In the genomic region with DNA sequence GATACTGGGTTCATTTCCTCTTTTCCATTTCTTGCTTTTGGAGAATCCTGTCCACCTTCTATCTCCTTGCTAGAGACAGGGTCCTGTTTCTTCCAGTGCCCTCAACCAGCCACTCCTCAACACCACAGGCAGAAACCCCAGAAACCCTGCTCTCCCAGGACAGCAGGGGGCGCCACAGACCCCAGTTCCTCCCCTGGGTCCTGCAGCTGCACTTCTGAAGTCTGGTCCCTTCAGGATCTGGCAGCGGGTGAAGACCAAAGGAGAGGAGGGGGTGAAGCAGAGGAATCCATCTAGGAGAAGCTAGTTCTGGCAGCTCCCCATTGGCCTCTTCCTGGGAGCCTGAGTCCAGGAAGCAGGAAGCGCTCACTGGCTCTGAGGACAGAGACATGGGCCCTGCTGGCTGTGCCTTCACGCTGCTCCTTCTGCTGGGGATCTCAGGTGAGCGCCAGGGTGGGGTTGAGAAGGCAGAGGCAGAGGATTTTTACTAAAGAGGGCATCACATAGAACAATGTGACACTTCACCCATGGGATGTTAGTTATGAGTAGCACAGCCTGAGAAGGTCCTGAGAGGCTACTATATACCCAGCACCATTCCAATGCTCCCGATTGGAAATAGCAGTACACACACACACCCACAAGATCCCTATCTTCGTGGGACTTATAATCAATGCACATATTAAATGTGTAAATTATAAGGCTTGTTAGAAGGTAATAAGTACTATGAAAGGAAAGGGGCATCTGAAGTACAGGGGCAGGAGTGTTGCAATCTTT, we compare ENCODE assay signal across 8 cellular contexts. TPM values are rescaled to one million over a fixed set of nuclear protein-coding genes. Genes with fewer than 3 reads are reported as not detected.
DNase-seq lines count a peak whose midpoint lies in the region; ATAC-seq and TF ChIP-seq lines count a peak whose summit lies in the region.

A gene with protein sequence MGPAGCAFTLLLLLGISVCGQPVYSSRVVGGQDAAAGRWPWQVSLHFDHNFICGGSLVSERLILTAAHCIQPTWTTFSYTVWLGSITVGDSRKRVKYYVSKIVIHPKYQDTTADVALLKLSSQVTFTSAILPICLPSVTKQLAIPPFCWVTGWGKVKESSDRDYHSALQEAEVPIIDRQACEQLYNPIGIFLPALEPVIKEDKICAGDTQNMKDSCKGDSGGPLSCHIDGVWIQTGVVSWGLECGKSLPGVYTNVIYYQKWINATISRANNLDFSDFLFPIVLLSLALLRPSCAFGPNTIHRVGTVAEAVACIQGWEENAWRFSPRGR (plus strand): TSS at position 375 of the 771 bp plus-strand sequence. CDS start 12 bp downstream, at position 387.

- H3K4me3 Mint-ChIP-seq in activated naive CD8-positive, alpha-beta T cell treated with anti-CD3 and anti-CD28 coated beads, Interleukin-2, amount 10 ng/mL, durations not matched to agents 7 days and 5 days: no peak within 1 kb of the TSS

- peaks cover 16% of the 10 kb centered on the region for H3K27me3 Mint-ChIP-seq in activated naive CD8-positive, alpha-beta T cell treated with anti-CD3 and anti-CD28 coated beads, Interleukin-2, amount 10 ng/mL, durations not matched to agents 7 days and 5 days

- H3K36me3 Mint-ChIP-seq in activated naive CD8-positive, alpha-beta T cell treated with anti-CD3 and anti-CD28 coated beads, Interleukin-2, amount 10 ng/mL, durations not matched to agents 7 days and 5 days: no peaks in the 10 kb centered on the region

- POLR2A ChIA-PET in PC-3 (lab: Charles Lee; ENCODE audit: unreplicated experiment): no interaction called here
- POLR2A ChIA-PET in activated naive CD8-positive, alpha-beta T cell treated with anti-CD3 and anti-CD28 coated beads, Interleukin-2, amount 10 ng/mL, durations not matched to agents 7 days and 5 days (lab: Charles Lee): no interaction called here

- H3K36me3 ChIP-seq in PC-3 (ENCODE audit: low read depth, low read length) (no peaks in the 10 kb centered on the region), left ventricle myocardium inferior (no peaks in the 10 kb centered on the region)

- intact Hi-C loops in PC-3 (cut with micrococcal nuclease): no loop called here
- intact Hi-C loops in left ventricle myocardium inferior (cut with micrococcal nuclease): loop anchor here (10.0 kb wide), 1 partner anchor 88 kb away; no protein-coding TSS in a partner anchor
- intact Hi-C loops in sciatic nerve (cut with DNase I): no loop called here

- BruUV-seq in PC-3 (replicated peaks; lab: Mats Ljungman, UMichigan): no TSS peak

- DNase-seq in DMS53 (lab: John Stamatoyannopoulos, UW): peak; percentile 55
- DNase-seq in DMS53 treated with DMSO at 0.1 percent for 48 hours (lab: John Stamatoyannopoulos, UW; ENCODE audit: unreplicated experiment): no peak
- peak; percentile 61 for DNase-seq in PC-3
- DNase-seq in activated naive CD8-positive, alpha-beta T cell treated with anti-CD3 and anti-CD28 coated beads, Interleukin-2, amount 10 ng/mL, durations not matched to agents 7 days and 5 days: peak; percentile 65
- peak; percentile 63 for DNase-seq in left ventricle myocardium inferior
- DNase-seq in sciatic nerve (ENCODE audit: low spot score): peak; percentile 70

- no peaks in the 10 kb centered on the region for H4K20me1 ChIP-seq in PC-3 (ENCODE audit: low read length)

- no peaks in the 10 kb centered on the region for H3K9me2 ChIP-seq in PC-3 (replicated peaks; ENCODE audit: low read length)

- no peak within 1 kb of the TSS for H3K27ac ChIP-seq in PC-3 (ENCODE audit: low read length)
- H3K27ac ChIP-seq in left ventricle myocardium inferior (replicated peaks): no peak within 1 kb of the TSS

- no peaks in the 10 kb centered on the region for H3K4me1 ChIP-seq in PC-3 (ENCODE audit: insufficient read depth, low read length)
- H3K4me1 ChIP-seq in left ventricle myocardium inferior: peaks cover 68% of the 10 kb centered on the region

- peaks cover 3% of the 10 kb centered on the region for H3K4me1 Mint-ChIP-seq in activated naive CD8-positive, alpha-beta T cell treated with anti-CD3 and anti-CD28 coated beads, Interleukin-2, amount 10 ng/mL, durations not matched to agents 7 days and 5 days

- H3K4me3 ChIP-seq in PC-3 (ENCODE audit: low read length) (no peak within 1 kb of the TSS), left ventricle myocardium inferior (no peak within 1 kb of the TSS)

- H3K9me3 Mint-ChIP-seq in activated naive CD8-positive, alpha-beta T cell treated with anti-CD3 and anti-CD28 coated beads, Interleukin-2, amount 10 ng/mL, durations not matched to agents 7 days and 5 days: no peaks in the 10 kb centered on the region

- H3K27me3 ChIP-seq in PC-3 (ENCODE audit: low read length) (no peaks in the 10 kb centered on the region), left ventricle myocardium inferior (ENCODE audit: low read depth) (no peaks in the 10 kb centered on the region)

- H3K9ac ChIP-seq in PC-3 (ENCODE audit: low read length): no peak within 1 kb of the TSS

- H3K79me2 ChIP-seq in PC-3 (ENCODE audit: low read length): peaks cover 61% of the 10 kb centered on the region

- H3F3A ChIP-seq in PC-3 (ENCODE audit: low read length, unreplicated experiment): no peaks in the 10 kb centered on the region

- H2AFZ ChIP-seq in PC-3 (ENCODE audit: low read length): no peak within 1 kb of the TSS

- CTCF ChIA-PET in PC-3 (lab: Charles Lee): interaction anchor here (0.5 to 0.6 kb wide), 2 partner anchors 84 to 327 kb away, joined by 4 read pairs; no protein-coding TSS in a partner anchor

- H3K4me2 ChIP-seq in PC-3 (ENCODE audit: low read length): no peak within 1 kb of the TSS

- TF ChIP-seq CTCF in PC-3 (conservative IDR thresholded peaks at IDR 0.05; ENCODE audit: low read depth, low read length) (peak; percentile 86), left ventricle myocardium inferior (IDR thresholded peaks at IDR 0.05; ENCODE audit: borderline replicate concordance) (peak; percentile 81)

- no peak within 1 kb of the TSS for H3K27ac Mint-ChIP-seq in activated naive CD8-positive, alpha-beta T cell treated with anti-CD3 and anti-CD28 coated beads, Interleukin-2, amount 10 ng/mL, durations not matched to agents 7 days and 5 days

- peak; percentile 64 for ATAC-seq in HG02852 (IDR thresholded peaks at IDR 0.05; ENCODE audit: unreplicated experiment)
- peak; percentile 72 for ATAC-seq in PC-3
- ATAC-seq in activated naive CD8-positive, alpha-beta T cell treated with anti-CD3 and anti-CD28 coated beads, Interleukin-2, amount 10 ng/mL, durations not matched to agents 7 days and 5 days (ENCODE audit: low read depth): no peak
- peak; percentile 66 for ATAC-seq in sciatic nerve
- ATAC-seq in HG03460 (IDR thresholded peaks at IDR 0.05; ENCODE audit: unreplicated experiment): no peak

- H3K9me3 ChIP-seq in PC-3 (ENCODE audit: low read length) (no peaks in the 10 kb centered on the region), left ventricle myocardium inferior (replicated peaks) (no peaks in the 10 kb centered on the region)

RNA-seq across cellular contexts. Expression of the gene that starts here (rescaled TPM):
- not detected in 2 replicates for total RNA-seq in PC-3 (2014; rRNA removed)
- not detected for total RNA-seq in activated naive CD8-positive, alpha-beta T cell treated with anti-CD3 and anti-CD28 coated beads, Interleukin-2, amount 10 ng/mL, durations not matched to agents 7 days and 5 days
- not detected for total RNA-seq in left ventricle myocardium inferior
- not detected for total RNA-seq in sciatic nerve

Comparison
In these comparisons a context has a peak if more than half of its experiments do, and no peak if none do; other contexts are left out.
1. Peak in DNase-seq and ATAC-seq in PC-3; RNA of the gene not detected or under 1 TPM.
2. Peak in DNase-seq in activated naive CD8-positive, alpha-beta T cell treated with anti-CD3 and anti-CD28 coated beads, Interleukin-2, amount 10 ng/mL, durations not matched to agents 7 days and 5 days; RNA of the gene not detected or under 1 TPM.
3. Peak in DNase-seq in left ventricle myocardium inferior; RNA of the gene not detected or under 1 TPM.
4. Peak in DNase-seq and ATAC-seq in sciatic nerve; RNA of the gene not detected or under 1 TPM.